In genomic region chr16:52149003-52149402, GRCh38 we compare ENCODE assay signal across 20 cellular contexts.
DNase-seq lines count a peak whose midpoint lies in the region; ATAC-seq, FAIRE-seq and TF ChIP-seq lines count a peak whose summit lies in the region.
"Had no signal": no experiment of that assay in that cellular context is flagged by ENCODE, and none has a peak within 500 bp of the region (broad histone marks: within the 10 kb centered on the region; RNA-seq: fewer than 3 reads in every experiment).

No MANE protein-coding gene starts in this region.

- H2BK15ac ChIP-seq in neuronal stem cell (ENCODE audit: low read length), result no peak overlapping the region

- H3K9ac ChIP-seq in HepG2 (ENCODE audit: insufficient read depth, low read depth, low read length) (no peak overlapping the region), neuronal stem cell (ENCODE audit: low read depth, low read length, poor library complexity) (no peak overlapping the region)
- H3K9ac ChIP-seq: BLaER1 treated with 17β-estradiol and CSF1 and Interleukin-3, amounts not matched to agents 10 nM and 100 nM had no signal

- H3K18ac ChIP-seq in neuronal stem cell (ENCODE audit: low read length), result no peak overlapping the region

- 40 to 43% methylated on average over 3 of the region's 3 CpGs for WGBS in heart right ventricle, 2 donors
- WGBS in HepG2 (ENCODE audit: low lambda C conversion rate), result 29% methylated on average over 3 of the region's 3 CpGs
- 60% methylated on average over 3 of the region's 3 CpGs for WGBS in right lobe of liver (ENCODE audit: insufficient coverage, low coverage, low lambda C conversion rate, missing lambda C conversion rate)
- no CpG with 5 or more reads among the region's 3 CpGs for WGBS in neuronal stem cell (ENCODE audit: extremely low coverage in 2 of 2, insufficient read length in 2 of 2, insufficient replicate concordance in 1 of 2), 2 donors

- no peak for FAIRE-seq in HepG2 (lab: Jason Lieb, UNC)
- FAIRE-seq: A204.1, D721Med, G401.6, GM12891 had no signal

- H4K20me1 ChIP-seq in HepG2 (ENCODE audit: insufficient read depth, low read length), result no peaks in the 10 kb centered on the region
- H4K20me1 ChIP-seq: BLaER1 treated with 17β-estradiol and CSF1 and Interleukin-3, amounts not matched to agents 10 nM and 100 nM had no signal

- no peak overlapping the region for H4K8ac ChIP-seq in neuronal stem cell (ENCODE audit: low read depth, low read length)

- H3K27me3 ChIP-seq in heart right ventricle (no peaks in the 10 kb centered on the region), HepG2 (ENCODE audit: control insufficient read depth in 1 of 2, insufficient read depth in 2 of 2, low read length in 2 of 2) (no peaks in the 10 kb centered on the region), right lobe of liver (no peaks in the 10 kb centered on the region), neuronal stem cell (ENCODE audit: control insufficient read depth in 3 of 3, insufficient read depth in 3 of 3, low read depth in 1 of 3, low read length in 3 of 3) (no peaks in the 10 kb centered on the region)
- H3K27me3 ChIP-seq: BLaER1 treated with 17β-estradiol and CSF1 and Interleukin-3, amounts not matched to agents 10 nM and 100 nM had no signal

- H3K23ac ChIP-seq in neuronal stem cell (ENCODE audit: low read depth, low read length, poor library complexity), result no peak overlapping the region

- no peak for TF ChIP-seq CTCF in heart right ventricle (IDR thresholded peaks at IDR 0.05)
- no peak for TF ChIP-seq CTCF in HepG2 (CRISPR knock-in tag; IDR thresholded peaks at IDR 0.05)
- TF ChIP-seq CTCF in right lobe of liver (IDR thresholded peaks at IDR 0.05), result no peak

- ATAC-seq in heart right ventricle, result peak in 5 of 8 donors; percentile 20 to 72 (median 64)
- no peak for ATAC-seq in Right ventricle myocardium inferior
- no peak for ATAC-seq in HepG2
- no peak for ATAC-seq in right lobe of liver
- ATAC-seq in GM18870 (IDR thresholded peaks at IDR 0.05; ENCODE audit: unreplicated experiment), result no peak
- ATAC-seq: CD8-positive, alpha-beta T cell had no signal

- TF ChIP-seq EP300 in HepG2 (IDR thresholded peaks at IDR 0.05; ENCODE audit: low read depth in 2 of 2, low read length in 2 of 2) (no peak), HepG2 (CRISPR knock-in tag; IDR thresholded peaks at IDR 0.05; ENCODE audit: borderline replicate concordance) (no peak)

- H2AK5ac ChIP-seq in neuronal stem cell (ENCODE audit: low read depth, low read length), result no peak overlapping the region

- H3K4me3 ChIP-seq in heart right ventricle, result no peak overlapping the region
- H3K4me3 ChIP-seq in HepG2 (replicated peaks in 1 of 3; ENCODE audit: insufficient read depth in 1 of 3, low read depth in 2 of 3, low read length in 3 of 3), result no peak overlapping the region
- no peak overlapping the region for H3K4me3 ChIP-seq in right lobe of liver
- no peak overlapping the region for H3K4me3 ChIP-seq in neuronal stem cell (ENCODE audit: low read length in 2 of 2)
- H3K4me3 ChIP-seq: BLaER1 treated with 17β-estradiol and CSF1 and Interleukin-3, amounts not matched to agents 10 nM and 100 nM had no signal

- H3K9me3 ChIP-seq in heart right ventricle, result no peaks in the 10 kb centered on the region
- H3K9me3 ChIP-seq in HepG2 (ENCODE audit: low read length), result no peaks in the 10 kb centered on the region
- no peaks in the 10 kb centered on the region for H3K9me3 ChIP-seq in right lobe of liver
- H3K9me3 ChIP-seq in neuronal stem cell (replicated peaks in 1 of 2; ENCODE audit: control insufficient read depth in 2 of 2, insufficient read depth in 1 of 2, low read depth in 1 of 2, low read length in 2 of 2), result no peaks in the 10 kb centered on the region
- H3K9me3 ChIP-seq: BLaER1 treated with 17β-estradiol and CSF1 and Interleukin-3, amounts not matched to agents 10 nM and 100 nM; Caco-2 had no signal

- H3K79me1 ChIP-seq in neuronal stem cell (ENCODE audit: low read depth, low read length), result no peaks in the 10 kb centered on the region

- H3K36me3 ChIP-seq in heart right ventricle, result no peaks in the 10 kb centered on the region
- no peaks in the 10 kb centered on the region for H3K36me3 ChIP-seq in HepG2 (replicated peaks in 1 of 2; ENCODE audit: control insufficient read depth in 1 of 2, insufficient read depth in 2 of 2, low read length in 2 of 2)
- no peaks in the 10 kb centered on the region for H3K36me3 ChIP-seq in right lobe of liver
- H3K36me3 ChIP-seq in neuronal stem cell (replicated peaks in 1 of 2; ENCODE audit: control insufficient read depth in 2 of 2, insufficient read depth in 2 of 2, low read length in 2 of 2), result no peaks in the 10 kb centered on the region
- H3K36me3 ChIP-seq: BLaER1 treated with 17β-estradiol and CSF1 and Interleukin-3, amounts not matched to agents 10 nM and 100 nM had no signal

- H2BK5ac ChIP-seq in neuronal stem cell (ENCODE audit: low read length), result no peak overlapping the region

- no TSS peak for BruUV-seq in HepG2 (replicated peaks; lab: Mats Ljungman, UMichigan)

- CTCF ChIA-PET in HepG2 (lab: Yijun Ruan, JAX; ENCODE audit: low intra/inter-chr PET ratio, low total read pairs), result no interaction called here

- no peak overlapping the region for H2AFZ ChIP-seq in HepG2 (ENCODE audit: low read length)
- H2AFZ ChIP-seq in neuronal stem cell (ENCODE audit: low read length), result peak overlapping the region; percentile 40

- TF ChIP-seq RAD21 in HepG2 (CRISPR knock-in tag; IDR thresholded peaks at IDR 0.05), result no peak

- H3K27ac ChIP-seq in heart right ventricle, result peak overlapping the region in 3 of 10 donors; percentile 15 to 52 (median 35)
- H3K27ac ChIP-seq in HepG2 (ENCODE audit: extremely low read length, insufficient read depth, low read length), result no peak overlapping the region
- H3K27ac ChIP-seq in right lobe of liver, result no peak overlapping the region
- H3K27ac ChIP-seq in neuronal stem cell (replicated peaks; ENCODE audit: low read length), result no peak overlapping the region
- H3K27ac ChIP-seq: C4-2B had no signal

- TF ChIP-seq POLR2A in HepG2 (IDR thresholded peaks at IDR 0.05; ENCODE audit: insufficient read depth in 1 of 2, low read depth in 2 of 2, low read length in 2 of 2) (no peak), right lobe of liver (IDR thresholded peaks at IDR 0.05) (no peak)

- intact Hi-C loops in heart right ventricle (cut with DNase I), result no loop called here
- intact Hi-C loops in Right ventricle myocardium inferior (cut with DNase I), result no loop called here
- intact Hi-C loops in HepG2 (cut with micrococcal nuclease; ENCODE audit: unreplicated experiment), result no loop called here
- intact Hi-C loops in right lobe of liver (cut with DNase I), result no loop called here

- in situ Hi-C loops in HepG2 (cut with HindIII; ENCODE audit: extremely low pct_ligation_motif_present, low pct_unique_long_range_greater_than_20kb), result no loop called here

- no peak overlapping the region for H2BK12ac ChIP-seq in neuronal stem cell (ENCODE audit: low read length)

- no peaks in the 10 kb centered on the region for H3K79me2 ChIP-seq in HepG2 (ENCODE audit: insufficient read depth, low read length)

- POLR2A ChIA-PET in HepG2 (lab: Yijun Ruan, JAX), result no interaction called here

- H3K4me1 ChIP-seq in heart right ventricle (no peaks in the 10 kb centered on the region), HepG2 (ENCODE audit: insufficient read depth, low read length) (no peaks in the 10 kb centered on the region), right lobe of liver (no peaks in the 10 kb centered on the region), neuronal stem cell (ENCODE audit: control insufficient read depth in 2 of 2, insufficient read depth in 1 of 2, low read depth in 1 of 2, low read length in 2 of 2) (no peaks in the 10 kb centered on the region)
- H3K4me1 ChIP-seq: Caco-2 had no signal

- H4K91ac ChIP-seq in neuronal stem cell (ENCODE audit: low read depth, low read length, poor library complexity), result no peak overlapping the region

- no peak overlapping the region for H3K14ac ChIP-seq in neuronal stem cell (ENCODE audit: low read length)

- DNase-seq in heart right ventricle (no peak), Right ventricle myocardium inferior (ENCODE audit: missing footprints) (no peak), HepG2 (ENCODE audit: low spot score) (no peak), right lobe of liver (no peak), neuronal stem cell (ENCODE audit: low spot score) (no peak)
- DNase-seq: 8988T; AML-193; Caco-2; Calu3; CD4-positive, alpha-beta T cell; CD8-positive, alpha-beta T cell; DMS79 treated with DMSO at 0.1 percent for 48 hours; GF-D8 had no signal

- no peak overlapping the region for H3K4me2 ChIP-seq in HepG2 (ENCODE audit: low read depth, low read length)
- H3K4me2 ChIP-seq in neuronal stem cell (ENCODE audit: insufficient read depth, low read length, poor library complexity, severe bottlenecking), result no peak overlapping the region

- H3K4ac ChIP-seq in neuronal stem cell (ENCODE audit: low read length), result no peak overlapping the region

- no peak overlapping the region for H2BK120ac ChIP-seq in neuronal stem cell (ENCODE audit: low read depth, low read length)

TF ChIP-seq in HepG2, 621 proteins besides CTCF, POLR2A, EP300 and RAD21:
- TF ChIP-seq MAFK (conservative IDR thresholded peaks at IDR 0.05 in 1 of 2, IDR thresholded peaks at IDR 0.05 in 1 of 2; ENCODE audit: low read length in 2 of 2) (peak; percentile 62 to 69), ZNF530 (CRISPR knock-in tag; IDR thresholded peaks at IDR 0.05; ENCODE audit: low read depth) (no peak), ZNF790 (CRISPR knock-in tag; IDR thresholded peaks at IDR 0.05; ENCODE audit: borderline replicate concordance) (no peak), MAFF (IDR thresholded peaks at IDR 0.05; ENCODE audit: low read depth, low read length) (peak; percentile 59), CREB1 (IDR thresholded peaks at IDR 0.05) (peak; percentile 63), CREB1 (CRISPR knock-in tag; IDR thresholded peaks at IDR 0.05) (no peak)
TF ChIP-seq in HepG2: peak in this region for 3.

Comparison
In these comparisons a context has a peak if more than half of its experiments do, and no peak if none do; other contexts are left out.
1. ATAC-seq: peak in heart right ventricle (5 of 8); none in Right ventricle myocardium inferior (single experiment), HepG2 (single experiment), right lobe of liver (0 of 4) and GM18870 (single experiment).